8 cellular contexts compared by ENCODE assay signal in the genomic region with DNA sequence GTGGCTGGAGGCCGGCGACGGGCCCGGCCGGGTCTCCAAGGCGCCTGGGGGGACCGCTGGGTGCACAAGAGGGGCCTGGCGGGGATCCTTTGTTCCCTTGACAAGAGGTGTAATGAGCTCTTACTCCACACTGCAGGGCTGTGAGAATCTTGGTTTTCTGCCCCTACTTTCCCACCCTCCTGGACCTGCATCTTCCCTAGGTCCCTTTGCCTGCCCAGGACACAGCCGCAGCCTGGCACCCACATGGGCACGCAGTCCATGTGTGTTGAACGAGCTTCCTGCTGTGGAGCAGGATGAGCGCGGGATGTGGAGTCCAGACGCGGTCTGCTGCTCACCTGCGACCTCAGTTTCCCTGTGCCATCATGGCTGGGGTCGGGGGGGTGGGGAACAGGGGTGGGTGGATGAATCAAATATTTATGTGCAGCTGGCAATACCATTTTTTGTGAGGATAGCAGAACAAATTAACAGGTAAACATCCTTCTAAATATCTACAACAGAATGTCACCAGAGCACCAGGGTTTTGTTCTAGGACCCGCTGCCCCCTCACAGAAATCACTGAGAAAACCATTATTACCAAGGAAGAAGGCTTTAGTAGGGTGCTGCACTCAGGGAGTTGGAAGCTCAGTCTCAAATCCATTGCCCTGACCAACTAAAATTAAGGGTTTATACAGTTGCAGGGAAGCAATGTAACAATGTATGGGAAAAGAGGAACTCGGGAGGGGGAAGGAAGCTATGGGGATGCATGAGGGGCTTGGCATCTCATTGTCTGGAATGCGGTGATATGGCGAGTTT. TPM values are rescaled to one million over a fixed set of nuclear protein-coding genes. Genes with fewer than 3 reads are reported as not detected.
DNase-seq lines count a peak whose midpoint lies in the region; ATAC-seq and TF ChIP-seq lines count a peak whose summit lies in the region.

No MANE protein-coding gene starts in this region.

- H3K27me3 Mint-ChIP-seq in natural killer cell (ENCODE audit: low read depth in 2 of 2): no peaks in the 10 kb centered on the region

- peak overlapping the region; percentile 95 for H2AFZ ChIP-seq in Loucy (ENCODE audit: low read length)

- H3K9ac ChIP-seq in Loucy (ENCODE audit: low read depth, low read length, poor library complexity, severe bottlenecking) (peak overlapping the region; percentile 94), duodenal mucosa (ENCODE audit: low read depth in 1 of 2, low read length in 2 of 2) (peak overlapping the region; percentile 48 to 92)

- ATAC-seq in natural killer cell (no peak), HG03571 (IDR thresholded peaks at IDR 0.05; ENCODE audit: unreplicated experiment) (no peak)

- peaks cover 32% of the 10 kb centered on the region for H3K79me2 ChIP-seq in Loucy (ENCODE audit: insufficient read depth, low read length)

- intact Hi-C loops in natural killer cell (cut with micrococcal nuclease): no loop called here

- no peaks in the 10 kb centered on the region for H3F3A ChIP-seq in Loucy (ENCODE audit: low read depth)

- DNase-seq in NCI-H2227 treated with DMSO at 0.1 percent for 48 hours (lab: John Stamatoyannopoulos, UW) (peak; percentile 32), NCI-H2227 (lab: John Stamatoyannopoulos, UW; ENCODE audit: unreplicated experiment) (no peak), natural killer cell (no peak), epidermal melanocyte (ENCODE audit: insufficient read length, low spot score) (no peak)
- no peak for DNase-seq in activated CD4-positive, alpha-beta T cell treated with anti-CD3 and anti-CD28 coated beads, Interleukin-2, amount 50 U/mL, for 4 hours

- no peaks in the 10 kb centered on the region for H3K36me3 Mint-ChIP-seq in natural killer cell

- no peaks in the 10 kb centered on the region for H3K9me2 ChIP-seq in Loucy (replicated peaks; ENCODE audit: low read depth, low read length)

- peaks cover 4% of the 10 kb centered on the region; the same call in 1 of the 2 replicates for H3K36me3 ChIP-seq in Loucy (ENCODE audit: insufficient read depth, low read length)
- H3K36me3 ChIP-seq in duodenal mucosa (ENCODE audit: control insufficient read depth in 1 of 2, insufficient read depth in 2 of 2, low read length in 2 of 2): peaks cover 3 to 6% of the 10 kb centered on the region in 2 donors

- peaks cover 13% of the 10 kb centered on the region for H4K20me1 ChIP-seq in Loucy (ENCODE audit: insufficient read depth, low read length, poor library complexity, severe bottlenecking)

- H3K4me2 ChIP-seq in Loucy (ENCODE audit: low read depth, low read length, poor library complexity, severe bottlenecking): peak overlapping the region; percentile 64

- H3K4me1 ChIP-seq in Loucy (ENCODE audit: insufficient read depth, low read length, poor library complexity, severe bottlenecking): peaks cover 24% of the 10 kb centered on the region
- peaks cover 10 to 20% of the 10 kb centered on the region in 2 donors for H3K4me1 ChIP-seq in duodenal mucosa (ENCODE audit: control insufficient read depth in 1 of 2, insufficient read depth in 2 of 2, low read length in 2 of 2)

- no peaks in the 10 kb centered on the region for H3K9me3 Mint-ChIP-seq in natural killer cell

- H3K9me3 ChIP-seq in Loucy (ENCODE audit: insufficient read depth, low read depth, low read length) (no peaks in the 10 kb centered on the region; the same call in 1 of the 2 replicates), duodenal mucosa (ENCODE audit: control insufficient read depth in 1 of 2, low read length in 2 of 2) (no peaks in the 10 kb centered on the region)

- H3K4me1 Mint-ChIP-seq in natural killer cell: peaks cover 18 to 23% of the 10 kb centered on the region in 2 donors

- H3K27ac Mint-ChIP-seq in natural killer cell: peak overlapping the region in 1 of 2 donors; percentile 10

- no peaks in the 10 kb centered on the region for H3K27me3 ChIP-seq in Loucy (ENCODE audit: insufficient read depth, low read length, poor library complexity, severe bottlenecking)
- no peaks in the 10 kb centered on the region for H3K27me3 ChIP-seq in duodenal mucosa (ENCODE audit: control insufficient read depth in 1 of 2, insufficient read depth in 2 of 2, low read length in 2 of 2)

- TF ChIP-seq CTCF in Loucy (conservative IDR thresholded peaks at IDR 0.05; ENCODE audit: low read length) (peak; percentile 69), natural killer cell (IDR thresholded peaks at IDR 0.05) (peak; percentile 34)

- H3K4me3 Mint-ChIP-seq in natural killer cell: peak overlapping the region; percentile 69

- H3K4me3 ChIP-seq in Loucy (ENCODE audit: low read length, poor library complexity, severe bottlenecking): peak overlapping the region; percentile 81
- peak overlapping the region; percentile 81 to 84 for H3K4me3 ChIP-seq in duodenal mucosa (ENCODE audit: low read depth in 1 of 2, low read length in 2 of 2)

- peak overlapping the region; percentile 94 for H3K27ac ChIP-seq in duodenal mucosa (ENCODE audit: low read depth, low read length)

RNA-seq across cellular contexts. Expression of gene NSMCE4A, which starts 0.5 kb away (rescaled TPM):
- 10 to 100 TPM; 47.8 to 60.3 (median 47.9) TPM for total RNA-seq in natural killer cell

RNA-seq across cellular contexts. Expression of gene TACC2, which starts 13.5 kb away (rescaled TPM):
- not detected for total RNA-seq in natural killer cell

RNA-seq across cellular contexts. Expression of gene ATE1, which starts 47.7 kb away (rescaled TPM):
- total RNA-seq in natural killer cell: 10 to 100 TPM; 30.4 to 40.6 (median 30.5) TPM
